2 cellular contexts compared by ENCODE assay signal in the genomic region with DNA sequence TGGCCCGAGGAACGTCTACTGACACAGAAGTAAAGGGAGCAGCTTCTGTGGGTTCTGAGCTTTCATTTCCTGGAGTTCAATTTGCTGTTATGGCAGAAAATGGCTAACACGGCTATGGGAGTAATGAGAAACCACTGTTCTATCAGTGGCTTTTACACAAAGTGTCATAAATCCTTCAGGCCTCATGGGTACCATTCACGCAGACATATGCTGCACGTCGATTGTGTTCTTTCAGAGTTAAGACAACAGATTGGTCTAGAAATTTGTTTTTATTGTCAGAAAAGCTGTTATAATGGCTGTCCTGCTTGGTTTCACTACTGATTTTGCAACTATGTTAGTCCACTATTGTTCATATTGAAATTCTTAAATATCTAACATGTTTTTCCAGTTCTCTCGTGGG.
TF ChIP-seq lines count a peak whose summit lies in the region.

No MANE protein-coding gene starts in this region.

TF ChIP-seq in HEK293, 187 proteins besides CTCF, POLR2A, EP300 and RAD21 (continued from another document):
- TF ChIP-seq, protein P1, sequence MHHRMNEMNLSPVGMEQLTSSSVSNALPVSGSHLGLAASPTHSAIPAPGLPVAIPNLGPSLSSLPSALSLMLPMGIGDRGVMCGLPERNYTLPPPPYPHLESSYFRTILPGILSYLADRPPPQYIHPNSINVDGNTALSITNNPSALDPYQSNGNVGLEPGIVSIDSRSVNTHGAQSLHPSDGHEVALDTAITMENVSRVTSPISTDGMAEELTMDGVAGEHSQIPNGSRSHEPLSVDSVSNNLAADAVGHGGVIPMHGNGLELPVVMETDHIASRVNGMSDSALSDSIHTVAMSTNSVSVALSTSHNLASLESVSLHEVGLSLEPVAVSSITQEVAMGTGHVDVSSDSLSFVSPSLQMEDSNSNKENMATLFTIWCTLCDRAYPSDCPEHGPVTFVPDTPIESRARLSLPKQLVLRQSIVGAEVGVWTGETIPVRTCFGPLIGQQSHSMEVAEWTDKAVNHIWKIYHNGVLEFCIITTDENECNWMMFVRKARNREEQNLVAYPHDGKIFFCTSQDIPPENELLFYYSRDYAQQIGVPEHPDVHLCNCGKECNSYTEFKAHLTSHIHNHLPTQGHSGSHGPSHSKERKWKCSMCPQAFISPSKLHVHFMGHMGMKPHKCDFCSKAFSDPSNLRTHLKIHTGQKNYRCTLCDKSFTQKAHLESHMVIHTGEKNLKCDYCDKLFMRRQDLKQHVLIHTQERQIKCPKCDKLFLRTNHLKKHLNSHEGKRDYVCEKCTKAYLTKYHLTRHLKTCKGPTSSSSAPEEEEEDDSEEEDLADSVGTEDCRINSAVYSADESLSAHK (tag by site-specific recombination; IDR thresholded peaks at IDR 0.05) = no peak
- TF ChIP-seq FEZF1 (tag by site-specific recombination; IDR thresholded peaks at IDR 0.05) = peak; percentile 30; the same call in 1 of the 2 replicates

TF ChIP-seq in GM23338, 12 proteins besides CTCF, POLR2A, EP300 and RAD21 (continued from another document):
- TF ChIP-seq, protein P2, sequence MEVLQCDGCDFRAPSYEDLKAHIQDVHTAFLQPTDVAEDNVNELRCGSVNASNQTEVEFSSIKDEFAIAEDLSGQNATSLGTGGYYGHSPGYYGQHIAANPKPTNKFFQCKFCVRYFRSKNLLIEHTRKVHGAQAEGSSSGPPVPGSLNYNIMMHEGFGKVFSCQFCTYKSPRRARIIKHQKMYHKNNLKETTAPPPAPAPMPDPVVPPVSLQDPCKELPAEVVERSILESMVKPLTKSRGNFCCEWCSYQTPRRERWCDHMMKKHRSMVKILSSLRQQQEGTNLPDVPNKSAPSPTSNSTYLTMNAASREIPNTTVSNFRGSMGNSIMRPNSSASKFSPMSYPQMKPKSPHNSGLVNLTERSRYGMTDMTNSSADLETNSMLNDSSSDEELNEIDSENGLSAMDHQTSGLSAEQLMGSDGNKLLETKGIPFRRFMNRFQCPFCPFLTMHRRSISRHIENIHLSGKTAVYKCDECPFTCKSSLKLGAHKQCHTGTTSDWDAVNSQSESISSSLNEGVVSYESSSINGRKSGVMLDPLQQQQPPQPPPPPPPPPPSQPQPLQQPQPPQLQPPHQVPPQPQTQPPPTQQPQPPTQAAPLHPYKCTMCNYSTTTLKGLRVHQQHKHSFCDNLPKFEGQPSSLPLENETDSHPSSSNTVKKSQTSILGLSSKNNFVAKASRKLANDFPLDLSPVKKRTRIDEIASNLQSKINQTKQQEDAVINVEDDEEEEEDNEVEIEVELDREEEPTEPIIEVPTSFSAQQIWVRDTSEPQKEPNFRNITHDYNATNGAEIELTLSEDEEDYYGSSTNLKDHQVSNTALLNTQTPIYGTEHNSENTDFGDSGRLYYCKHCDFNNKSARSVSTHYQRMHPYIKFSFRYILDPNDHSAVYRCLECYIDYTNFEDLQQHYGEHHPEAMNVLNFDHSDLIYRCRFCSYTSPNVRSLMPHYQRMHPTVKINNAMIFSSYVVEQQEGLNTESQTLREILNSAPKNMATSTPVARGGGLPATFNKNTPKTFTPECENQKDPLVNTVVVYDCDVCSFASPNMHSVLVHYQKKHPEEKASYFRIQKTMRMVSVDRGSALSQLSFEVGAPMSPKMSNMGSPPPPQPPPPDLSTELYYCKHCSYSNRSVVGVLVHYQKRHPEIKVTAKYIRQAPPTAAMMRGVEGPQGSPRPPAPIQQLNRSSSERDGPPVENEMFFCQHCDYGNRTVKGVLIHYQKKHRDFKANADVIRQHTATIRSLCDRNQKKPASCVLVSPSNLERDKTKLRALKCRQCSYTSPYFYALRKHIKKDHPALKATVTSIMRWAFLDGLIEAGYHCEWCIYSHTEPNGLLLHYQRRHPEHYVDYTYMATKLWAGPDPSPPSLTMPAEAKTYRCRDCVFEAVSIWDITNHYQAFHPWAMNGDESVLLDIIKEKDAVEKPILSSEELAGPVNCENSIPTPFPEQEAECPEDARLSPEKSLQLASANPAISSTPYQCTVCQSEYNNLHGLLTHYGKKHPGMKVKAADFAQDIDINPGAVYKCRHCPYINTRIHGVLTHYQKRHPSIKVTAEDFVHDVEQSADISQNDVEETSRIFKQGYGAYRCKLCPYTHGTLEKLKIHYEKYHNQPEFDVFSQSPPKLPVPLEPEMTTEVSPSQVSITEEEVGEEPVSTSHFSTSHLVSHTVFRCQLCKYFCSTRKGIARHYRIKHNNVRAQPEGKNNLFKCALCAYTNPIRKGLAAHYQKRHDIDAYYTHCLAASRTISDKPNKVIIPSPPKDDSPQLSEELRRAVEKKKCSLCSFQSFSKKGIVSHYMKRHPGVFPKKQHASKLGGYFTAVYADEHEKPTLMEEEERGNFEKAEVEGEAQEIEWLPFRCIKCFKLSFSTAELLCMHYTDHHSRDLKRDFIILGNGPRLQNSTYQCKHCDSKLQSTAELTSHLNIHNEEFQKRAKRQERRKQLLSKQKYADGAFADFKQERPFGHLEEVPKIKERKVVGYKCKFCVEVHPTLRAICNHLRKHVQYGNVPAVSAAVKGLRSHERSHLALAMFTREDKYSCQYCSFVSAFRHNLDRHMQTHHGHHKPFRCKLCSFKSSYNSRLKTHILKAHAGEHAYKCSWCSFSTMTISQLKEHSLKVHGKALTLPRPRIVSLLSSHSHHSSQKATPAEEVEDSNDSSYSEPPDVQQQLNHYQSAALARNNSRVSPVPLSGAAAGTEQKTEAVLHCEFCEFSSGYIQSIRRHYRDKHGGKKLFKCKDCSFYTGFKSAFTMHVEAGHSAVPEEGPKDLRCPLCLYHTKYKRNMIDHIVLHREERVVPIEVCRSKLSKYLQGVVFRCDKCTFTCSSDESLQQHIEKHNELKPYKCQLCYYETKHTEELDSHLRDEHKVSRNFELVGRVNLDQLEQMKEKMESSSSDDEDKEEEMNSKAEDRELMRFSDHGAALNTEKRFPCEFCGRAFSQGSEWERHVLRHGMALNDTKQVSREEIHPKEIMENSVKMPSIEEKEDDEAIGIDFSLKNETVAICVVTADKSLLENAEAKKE (CRISPR knock-in tag; IDR thresholded peaks at IDR 0.05) = no peak
- TF ChIP-seq NANOG (IDR thresholded peaks at IDR 0.05; ENCODE audit: borderline replicate concordance) = no peak
